Comparison of ENCODE assay signal across 23 cellular contexts in genomic region chr10:95256268-95256667, GRCh38.
"Had no signal": no experiment of that assay in that cellular context is flagged by ENCODE, and none has a peak within 500 bp of the region (broad histone marks: within the 10 kb centered on the region; RNA-seq: fewer than 3 reads in every experiment).

No MANE protein-coding gene starts in this region.

- H3K27ac ChIP-seq: SJSA1, SK-N-MC had no signal

- H3K9me3 ChIP-seq: SJSA1 had no signal

- DNase-seq: IMR-90, KBM-7, MG63, NCI-H1092, NCI-H1105 treated with DMSO at 0.1 percent for 48 hours, NCI-H1417 treated with DMSO at 0.1 percent for 48 hours, NCI-H146, NCI-H1694 treated with DMSO at 0.1 percent for 48 hours, NCI-H1930, NCI-H2081, NCI-H2107, NCI-H2171, NCI-H226, NCI-H446, NCI-H510A, NCI-H524 treated with DMSO at 0.1 percent for 48 hours, NCI-H69, NCI-H774, Right ventricle myocardium superior, RPMI8226, SIG-M5 had no signal

- H3K4me3 ChIP-seq: MG63, SJSA1, SK-N-MC had no signal

- H3K27me3 ChIP-seq: MG63, SJSA1 had no signal
